ENCODE assay signal across 9 cellular contexts in the genomic region with DNA sequence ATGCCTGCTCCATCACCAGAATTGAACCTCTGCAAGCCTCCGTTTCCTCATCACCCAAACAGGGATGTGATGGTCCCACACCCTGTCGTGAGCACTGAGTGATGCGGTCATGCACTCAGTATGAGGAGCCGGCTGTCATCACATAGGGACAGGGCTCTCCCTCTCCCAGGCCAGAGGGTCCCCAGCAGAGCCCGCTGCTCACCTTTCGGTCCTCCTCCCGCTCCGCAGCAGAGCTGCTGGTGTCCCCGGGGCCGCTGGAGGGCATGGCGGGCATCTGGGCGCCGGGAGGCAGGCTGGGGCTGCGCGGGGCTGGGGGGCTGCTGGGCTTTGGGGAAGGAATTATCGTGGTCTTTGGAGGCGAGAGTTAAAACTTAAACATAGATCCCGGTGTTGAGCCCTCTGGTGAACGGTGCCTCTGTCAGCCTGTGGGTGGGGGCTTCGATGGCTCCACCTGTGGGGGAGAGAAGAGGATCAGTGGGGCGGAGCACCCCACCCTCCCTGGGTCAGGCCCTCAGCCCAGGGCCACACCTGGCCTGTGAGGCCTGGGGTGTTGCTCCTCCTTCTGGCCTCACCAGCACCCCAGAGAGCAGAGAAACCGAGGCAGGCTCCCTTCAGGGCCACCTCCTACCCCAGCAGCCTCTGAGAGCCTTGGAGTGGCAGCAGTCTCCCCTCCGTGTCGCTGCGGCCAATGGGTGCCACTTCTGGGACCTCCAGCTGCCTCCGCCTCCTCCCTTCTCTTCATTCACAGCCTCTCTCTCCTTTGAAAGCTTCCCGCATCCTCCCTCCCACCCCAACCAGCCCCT. TPM values are rescaled to one million over a fixed set of nuclear protein-coding genes. Genes with fewer than 3 reads are reported as not detected.
DNase-seq lines count a peak whose midpoint lies in the region; ATAC-seq, FAIRE-seq and TF ChIP-seq lines count a peak whose summit lies in the region.
"Had no signal": no experiment of that assay in that cellular context is flagged by ENCODE, and none has a peak within 500 bp of the region (broad histone marks: within the 10 kb centered on the region; RNA-seq: fewer than 3 reads in every experiment).

No MANE protein-coding gene starts in this region.

- H3K36me3 ChIP-seq in OCI-LY7 (ENCODE audit: insufficient read depth, low read length) (no peaks in the 10 kb centered on the region), esophagus squamous epithelium (peaks cover 0 to 28% (median 0%) of the 10 kb centered on the region in 3 donors)

- FAIRE-seq in H54 (lab: Jason Lieb, UNC): no peak

- no peaks in the 10 kb centered on the region for H3K27me3 Mint-ChIP-seq in activated T-cell treated with anti-CD3 and anti-CD28 coated beads, Interleukin-2, amount 50 U/mL, for 24 hours
- H3K27me3 Mint-ChIP-seq in stimulated activated naive CD8-positive, alpha-beta T cell treated with anti-CD3 and anti-CD28 coated beads, Interleukin-15, amount 100 ng/mL, for 72 hours: no peaks in the 10 kb centered on the region

- peak overlapping the region; percentile 45 for H2AFZ ChIP-seq in OCI-LY7 (ENCODE audit: low read length)

- H3K27ac Mint-ChIP-seq in activated T-cell treated with anti-CD3 and anti-CD28 coated beads, Interleukin-2, amount 50 U/mL, for 24 hours: peak overlapping the region; percentile 98
- H3K27ac Mint-ChIP-seq in stimulated activated naive CD8-positive, alpha-beta T cell treated with anti-CD3 and anti-CD28 coated beads, Interleukin-15, amount 100 ng/mL, for 72 hours: peak overlapping the region; percentile 97 to 99

- H3K36me3 Mint-ChIP-seq in activated T-cell treated with anti-CD3 and anti-CD28 coated beads, Interleukin-2, amount 50 U/mL, for 24 hours (ENCODE audit: low read depth): peaks cover 60% of the 10 kb centered on the region

- peak; percentile 78 for ATAC-seq in stimulated activated naive CD8-positive, alpha-beta T cell treated with anti-CD3 and anti-CD28 coated beads, Interleukin-15, amount 100 ng/mL, for 72 hours
- ATAC-seq in HG03025 (IDR thresholded peaks at IDR 0.05; ENCODE audit: low FRiP score, unreplicated experiment): no peak
- no peak for ATAC-seq in HG03196 (IDR thresholded peaks at IDR 0.05; ENCODE audit: unreplicated experiment)

- H3K4me1 Mint-ChIP-seq in activated T-cell treated with anti-CD3 and anti-CD28 coated beads, Interleukin-2, amount 50 U/mL, for 24 hours (ENCODE audit: low read depth): peaks cover 82% of the 10 kb centered on the region
- peaks cover 87% of the 10 kb centered on the region for H3K4me1 Mint-ChIP-seq in stimulated activated naive CD8-positive, alpha-beta T cell treated with anti-CD3 and anti-CD28 coated beads, Interleukin-15, amount 100 ng/mL, for 72 hours

- no peak for DNase-seq in activated T-cell treated with anti-CD3 and anti-CD28 coated beads, Interleukin-2, amount 50 U/mL, for 24 hours
- no peak for DNase-seq in activated T-cell treated with anti-CD3 and anti-CD28 coated beads, Interleukin-2, amount 50 U/mL, for 1 hour
- DNase-seq in OCI-LY7 (ENCODE audit: low spot score): no peak
- DNase-seq in esophagus squamous epithelium (lab: John Stamatoyannopoulos, UW): no peak
- DNase-seq in stimulated activated naive CD8-positive, alpha-beta T cell treated with anti-CD3 and anti-CD28 coated beads, Interleukin-15, amount 100 ng/mL, for 72 hours: no peak
- DNase-seq in H54 (ENCODE audit: insufficient read length, low spot score): no peak
- DNase-seq: NCI-H2029 had no signal

- H3K27me3 ChIP-seq in esophagus squamous epithelium: no peaks in the 10 kb centered on the region

- WGBS in esophagus squamous epithelium, 2 donors: 74 to 81% methylated on average over 7 to 9 of the region's 27 CpGs

- POLR2A ChIA-PET in OCI-LY7 (lab: Charles Lee): no interaction called here

- BruUV-seq in OCI-LY7 (replicated peaks; lab: Mats Ljungman, UMichigan): no TSS peak

- H3K4me1 ChIP-seq in OCI-LY7 (ENCODE audit: insufficient read depth, low read length, poor library complexity, severe bottlenecking) (peaks cover 16% of the 10 kb centered on the region), esophagus squamous epithelium (peaks cover 32 to 68% (median 47%) of the 10 kb centered on the region in 3 donors)

- no peaks in the 10 kb centered on the region for H3K9me3 Mint-ChIP-seq in activated T-cell treated with anti-CD3 and anti-CD28 coated beads, Interleukin-2, amount 50 U/mL, for 24 hours
- no peaks in the 10 kb centered on the region for H3K9me3 Mint-ChIP-seq in stimulated activated naive CD8-positive, alpha-beta T cell treated with anti-CD3 and anti-CD28 coated beads, Interleukin-15, amount 100 ng/mL, for 72 hours

- CTCF ChIA-PET in OCI-LY7 (lab: Charles Lee; ENCODE audit: unreplicated experiment): no interaction called here

- H3K4me3 Mint-ChIP-seq in activated T-cell treated with anti-CD3 and anti-CD28 coated beads, Interleukin-2, amount 50 U/mL, for 24 hours: peak overlapping the region; percentile 89
- peak overlapping the region; percentile 91 to 93 for H3K4me3 Mint-ChIP-seq in stimulated activated naive CD8-positive, alpha-beta T cell treated with anti-CD3 and anti-CD28 coated beads, Interleukin-15, amount 100 ng/mL, for 72 hours

- H3K9me3 ChIP-seq in OCI-LY7 (ENCODE audit: low read length) (no peaks in the 10 kb centered on the region), esophagus squamous epithelium (no peaks in the 10 kb centered on the region)

- no peak for TF ChIP-seq POLR2A in esophagus squamous epithelium (IDR thresholded peaks at IDR 0.05)
- no peak for TF ChIP-seq POLR2A in H54 (IDR thresholded peaks at IDR 0.05; ENCODE audit: low read depth, low read length)

- no peaks in the 10 kb centered on the region for H4K20me1 ChIP-seq in OCI-LY7 (ENCODE audit: insufficient read depth, low read length)

- H3K4me3 ChIP-seq in OCI-LY7 (ENCODE audit: low read depth, low read length, poor library complexity, severe bottlenecking) (no peak overlapping the region), esophagus squamous epithelium (peak overlapping the region in 1 of 4 donors; percentile 24)

- intact Hi-C loops in OCI-LY7 (cut with micrococcal nuclease; ENCODE audit: unreplicated experiment): no loop called here
- intact Hi-C loops in esophagus squamous epithelium (cut with DNase I): no loop called here

- TF ChIP-seq CTCF in OCI-LY7 (conservative IDR thresholded peaks at IDR 0.05; ENCODE audit: low read length) (no peak), esophagus squamous epithelium (IDR thresholded peaks at IDR 0.05) (no peak)

- H3K79me2 ChIP-seq in OCI-LY7 (ENCODE audit: insufficient read depth, low read depth, low read length): no peaks in the 10 kb centered on the region

- no peaks in the 10 kb centered on the region for H3K9me2 ChIP-seq in OCI-LY7 (ENCODE audit: insufficient read depth, low read length)

- peak overlapping the region; percentile 16; the same call in 1 of the 2 replicates for H3K4me2 ChIP-seq in OCI-LY7 (ENCODE audit: low read length)

- H3K27ac ChIP-seq in OCI-LY7 (ENCODE audit: low read depth, low read length, poor library complexity, severe bottlenecking): no peak overlapping the region
- H3K27ac ChIP-seq in esophagus squamous epithelium: peak overlapping the region in 3 of 4 donors; percentile 67 to 84 (median 77)

RNA-seq across cellular contexts. Expression of a gene that starts 27.8 kb away (rescaled TPM):
- 2.6 and 2.8 TPM in 2 replicates for total RNA-seq in OCI-LY7 (2014; rRNA removed; shearing (Covaris generic))
- total RNA-seq in OCI-LY7 (2022): 7.2 and 7.3 TPM in 2 replicates
- 10 to 100 TPM in 1 of 4 donors, 1 to 10 TPM in 3; 4.1 to 13.6 (median 8.2) TPM for total RNA-seq in esophagus squamous epithelium
